Comparison of ENCODE assay signal across 13 cellular contexts in the genomic region with DNA sequence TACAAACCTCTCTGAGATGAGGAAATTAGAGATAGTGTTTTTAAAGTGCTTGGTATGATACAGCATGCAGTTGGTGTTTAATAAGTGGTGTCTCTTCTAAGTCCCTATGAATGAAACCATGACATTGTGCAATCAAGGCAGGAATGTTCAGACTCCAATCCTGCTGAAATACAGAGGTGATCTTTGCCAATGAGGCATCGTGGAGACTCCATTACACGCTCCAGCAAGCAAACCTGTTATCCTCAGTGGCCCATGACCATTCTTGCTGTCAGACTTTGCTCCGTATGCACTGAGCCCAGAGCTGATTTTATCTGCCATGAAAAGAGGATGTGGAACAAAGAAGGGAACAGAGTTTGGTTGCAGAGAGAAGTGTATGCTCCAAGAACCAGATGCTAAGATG. TPM values are rescaled to one million over a fixed set of nuclear protein-coding genes. Genes with fewer than 3 reads are reported as not detected.
A peak's percentile ranks its signal among the peaks of the same experiment; 100 is the strongest.
DNase-seq lines count a peak whose midpoint lies in the region; ATAC-seq, FAIRE-seq and TF ChIP-seq lines count a peak whose summit lies in the region.
"Had no signal": no experiment of that assay in that cellular context is flagged by ENCODE, and none has a peak within 500 bp of the region (broad histone marks: within the 10 kb centered on the region; RNA-seq: fewer than 3 reads in every experiment).

No MANE protein-coding gene starts in this region.

- no peak for ATAC-seq in heart right ventricle
- ATAC-seq in activated CD4-positive, CD25-positive, alpha-beta regulatory T cell treated with anti-CD3 and anti-CD28 coated beads, Interleukin-2, amount 50 U/mL, for 24 hours, result no peak
- no peak for ATAC-seq in activated CD8-positive, alpha-beta T cell treated with anti-CD3 and anti-CD28 coated beads, Interleukin-2, amount 10 ng/mL, durations not matched to agents 7 days and 5 days

- TF ChIP-seq CTCF in cardiac muscle cell (IDR thresholded peaks at IDR 0.05; ENCODE audit: low read depth, low read length) (no peak), heart right ventricle (IDR thresholded peaks at IDR 0.05) (no peak), astrocyte (IDR thresholded peaks at IDR 0.05; ENCODE audit: insufficient read depth, low read depth, low read length) (no peak), kidney epithelial cell (IDR thresholded peaks at IDR 0.05; ENCODE audit: insufficient read depth, low read length, poor library complexity, severe bottlenecking) (no peak)

- H3K4me1 Mint-ChIP-seq in astrocyte (ENCODE audit: low read depth, unreplicated experiment), result peaks cover 15% of the 10 kb centered on the region
- H3K4me1 Mint-ChIP-seq in activated CD8-positive, alpha-beta T cell treated with anti-CD3 and anti-CD28 coated beads, Interleukin-2, amount 10 ng/mL, durations not matched to agents 7 days and 5 days (ENCODE audit: low read depth), result peaks cover 15% of the 10 kb centered on the region

- no peak overlapping the region for H3K9ac ChIP-seq in astrocyte (ENCODE audit: low read length)
- H3K9ac ChIP-seq: KMS-11 had no signal

- H4K20me1 ChIP-seq in astrocyte (ENCODE audit: insufficient read depth, low read length), result no peaks in the 10 kb centered on the region

- CTCF ChIA-PET in activated CD8-positive, alpha-beta T cell treated with anti-CD3 and anti-CD28 coated beads, Interleukin-2, amount 10 ng/mL, durations not matched to agents 7 days and 5 days (lab: Charles Lee), result interaction anchor here (0.6 to 2.6 kb wide), 16 partner anchors 9 to 421 kb away, joined by 3 to 18 read pairs (median 3); no protein-coding TSS in a partner anchor

- peak overlapping the region; percentile 75 for H3K4me2 ChIP-seq in astrocyte (ENCODE audit: low read length)

- H3K27me3 Mint-ChIP-seq in astrocyte (ENCODE audit: low read depth, unreplicated experiment), result peaks cover 11% of the 10 kb centered on the region
- H3K27me3 Mint-ChIP-seq in activated CD8-positive, alpha-beta T cell treated with anti-CD3 and anti-CD28 coated beads, Interleukin-2, amount 10 ng/mL, durations not matched to agents 7 days and 5 days (ENCODE audit: low read depth), result peaks cover 19% of the 10 kb centered on the region
- H3K27me3 Mint-ChIP-seq: activated naive CD4-positive, alpha-beta T cell treated with anti-CD3 and anti-CD28 coated beads, Interleukin-2, amount 50 U/mL, for 24 hours had no signal

- H3K36me3 Mint-ChIP-seq in astrocyte (ENCODE audit: low read depth, unreplicated experiment), result peaks cover 3% of the 10 kb centered on the region
- H3K36me3 Mint-ChIP-seq in activated CD8-positive, alpha-beta T cell treated with anti-CD3 and anti-CD28 coated beads, Interleukin-2, amount 10 ng/mL, durations not matched to agents 7 days and 5 days (ENCODE audit: low read depth), result peaks cover 2% of the 10 kb centered on the region

- H3K36me3 ChIP-seq in cardiac muscle cell, result no peaks in the 10 kb centered on the region
- H3K36me3 ChIP-seq in heart right ventricle, result no peaks in the 10 kb centered on the region
- H3K36me3 ChIP-seq in astrocyte (ENCODE audit: insufficient read depth, low read length), result no peaks in the 10 kb centered on the region
- H3K36me3 ChIP-seq in kidney epithelial cell (ENCODE audit: control insufficient read depth, insufficient read depth, low read length), result no peaks in the 10 kb centered on the region

- no peaks in the 10 kb centered on the region for H3K9me3 ChIP-seq in cardiac muscle cell (ENCODE audit: low read depth)
- H3K9me3 ChIP-seq in heart right ventricle, result peaks cover 0 to 14% (median 0%) of the 10 kb centered on the region in 11 donors
- H3K9me3 ChIP-seq in astrocyte (ENCODE audit: insufficient read depth, low read depth, low read length), result no peaks in the 10 kb centered on the region

- no peaks in the 10 kb centered on the region for H3K79me2 ChIP-seq in astrocyte (ENCODE audit: insufficient read depth, low read length)

- H3K9me3 Mint-ChIP-seq in astrocyte (ENCODE audit: unreplicated experiment), result peaks cover 28% of the 10 kb centered on the region
- no peaks in the 10 kb centered on the region for H3K9me3 Mint-ChIP-seq in activated CD8-positive, alpha-beta T cell treated with anti-CD3 and anti-CD28 coated beads, Interleukin-2, amount 10 ng/mL, durations not matched to agents 7 days and 5 days (ENCODE audit: insufficient read depth)

- intact Hi-C loops in heart right ventricle (cut with DNase I), result loop anchor here in 7 of 10 donors (2.0 to 10.0 kb wide), 8 partner anchors 76 to 356 kb away; partner anchors contain the start of gene ATXN7L1 (in 1 of the 7)

- no peak overlapping the region for H2AFZ ChIP-seq in astrocyte (ENCODE audit: low read depth, low read length)

- POLR2A ChIA-PET in activated CD8-positive, alpha-beta T cell treated with anti-CD3 and anti-CD28 coated beads, Interleukin-2, amount 10 ng/mL, durations not matched to agents 7 days and 5 days (lab: Charles Lee), result no interaction called here

- H3K27ac Mint-ChIP-seq in astrocyte (ENCODE audit: unreplicated experiment), result peak overlapping the region; percentile 12
- no peak overlapping the region for H3K27ac Mint-ChIP-seq in activated CD8-positive, alpha-beta T cell treated with anti-CD3 and anti-CD28 coated beads, Interleukin-2, amount 10 ng/mL, durations not matched to agents 7 days and 5 days
- H3K27ac Mint-ChIP-seq: activated CD4-positive, alpha-beta memory T cell treated with anti-CD3 and anti-CD28 coated beads, Interleukin-2, amount 10 ng/mL, durations not matched to agents 7 days and 5 days; activated naive CD4-positive, alpha-beta T cell treated with anti-CD3 and anti-CD28 coated beads, Interleukin-2, amount 50 U/mL, for 24 hours had no signal

- H3K27ac ChIP-seq in cardiac muscle cell (peak overlapping the region; percentile 58), heart right ventricle (no peak overlapping the region), astrocyte (ENCODE audit: low read depth, low read length) (no peak overlapping the region)
- H3K27ac ChIP-seq: A549, KMS-11 had no signal

- H3K4me3 Mint-ChIP-seq in astrocyte (ENCODE audit: unreplicated experiment), result no peak overlapping the region
- no peak overlapping the region for H3K4me3 Mint-ChIP-seq in activated CD8-positive, alpha-beta T cell treated with anti-CD3 and anti-CD28 coated beads, Interleukin-2, amount 10 ng/mL, durations not matched to agents 7 days and 5 days
- H3K4me3 Mint-ChIP-seq: activated CD4-positive, alpha-beta memory T cell treated with anti-CD3 and anti-CD28 coated beads, Interleukin-2, amount 10 ng/mL, durations not matched to agents 7 days and 5 days had no signal

- H3K27me3 ChIP-seq in cardiac muscle cell, result no peaks in the 10 kb centered on the region
- H3K27me3 ChIP-seq in heart right ventricle, result peaks cover 0 to 3% (median 0%) of the 10 kb centered on the region in 7 donors
- H3K27me3 ChIP-seq in astrocyte (ENCODE audit: insufficient read depth, low read length), result peaks cover 8% of the 10 kb centered on the region
- no peaks in the 10 kb centered on the region for H3K27me3 ChIP-seq in kidney epithelial cell (ENCODE audit: control insufficient read depth, insufficient read depth, low read length)

- H3K4me3 ChIP-seq in cardiac muscle cell (no peak overlapping the region), heart right ventricle (no peak overlapping the region), astrocyte (ENCODE audit: insufficient read depth, low read depth, low read length) (no peak overlapping the region), kidney epithelial cell (ENCODE audit: low read depth, low read length) (no peak overlapping the region)
- H3K4me3 ChIP-seq: A549 had no signal

- peaks cover under 1% of the 10 kb centered on the region for H3K4me1 ChIP-seq in cardiac muscle cell (ENCODE audit: low read depth)
- H3K4me1 ChIP-seq in heart right ventricle, result peaks cover 0 to 16% (median 5%) of the 10 kb centered on the region in 9 donors
- H3K4me1 ChIP-seq in astrocyte (ENCODE audit: insufficient read depth, low read length), result peaks cover 21% of the 10 kb centered on the region

- WGBS in heart right ventricle, 2 donors, result 79 to 86% methylated on average over 3 of the region's 3 CpGs

- peak in 1 of 2 donors; percentile 52 for DNase-seq in cardiac muscle cell (ENCODE audit: low read depth in 1 of 2, low spot score in 1 of 2)
- no peak for DNase-seq in heart right ventricle
- peak; percentile 22 for DNase-seq in astrocyte (ENCODE audit: low read depth)
- DNase-seq in kidney epithelial cell (ENCODE audit: low read depth), result peak; percentile 65
- no peak for DNase-seq in activated CD8-positive, alpha-beta T cell treated with anti-CD3 and anti-CD28 coated beads, Interleukin-2, amount 10 ng/mL, durations not matched to agents 7 days and 5 days
- DNase-seq in NCI-H2107 (lab: John Stamatoyannopoulos, UW), result no peak
- DNase-seq in NCI-H146 (lab: John Stamatoyannopoulos, UW), result no peak
- DNase-seq: activated CD4-positive, alpha-beta memory T cell treated with anti-CD3 and anti-CD28 coated beads, Interleukin-2, amount 10 ng/mL, durations not matched to agents 7 days and 5 days; SHP77 treated with DMSO at 0.1 percent for 48 hours had no signal

- no peak for FAIRE-seq in astrocyte (lab: Jason Lieb, UNC)
- FAIRE-seq: A549 had no signal

RNA-seq across cellular contexts. Expression of gene CDHR3, which starts 47.3 kb away (rescaled TPM):
- total RNA-seq in cardiac muscle cell (6.0 and 12.2 TPM in 2 replicates), heart right ventricle (10 to 100 TPM in 2 of 10 donors, 1 to 10 TPM in 7, under 1 TPM in 1; 0.59 to 14.2 (median 1.9) TPM), astrocyte (1.8 and 3.1 TPM in 2 replicates), kidney epithelial cell (0.55 and 0.96 TPM in 2 replicates)
- polyA plus RNA-seq in cardiac muscle cell (8.4 and 9.3 TPM in 2 replicates), heart right ventricle (1 to 10 TPM in 1 of 2 donors, under 1 TPM in 1; 0.88 to 6.4 TPM)
- under 1 TPM; 0.31 to 0.92 TPM for total RNA-seq in activated CD8-positive, alpha-beta T cell treated with anti-CD3 and anti-CD28 coated beads, Interleukin-2, amount 10 ng/mL, durations not matched to agents 7 days and 5 days

Comparison
In these comparisons a context has a peak if more than half of its experiments do, and no peak if none do; other contexts are left out.
1. DNase-seq: peak in astrocyte (single experiment) and kidney epithelial cell (single experiment); none in heart right ventricle (0 of 2), activated CD8-positive, alpha-beta T cell treated with anti-CD3 and anti-CD28 coated beads, Interleukin-2, amount 10 ng/mL, durations not matched to agents 7 days and 5 days (single experiment), NCI-H2107 (single experiment) and NCI-H146 (single experiment).